ENCODE assay signal across 26 cellular contexts in genomic region chr15:37037256-37037655, GRCh38.
"Had no signal": no experiment of that assay in that cellular context is flagged by ENCODE, and none has a peak within 500 bp of the region (broad histone marks: within the 10 kb centered on the region; RNA-seq: fewer than 3 reads in every experiment).

No MANE protein-coding gene starts in this region.

- H3K4me3 ChIP-seq: ascending aorta, body of pancreas, SJSA1 had no signal

- ATAC-seq: activated naive CD4-positive, alpha-beta T cell treated with anti-CD3 and anti-CD28 coated beads, Interleukin-2, amount 50 U/mL, for 72 hours; activated naive CD8-positive, alpha-beta T cell treated with anti-CD3 and anti-CD28 coated beads, Interleukin-2, amount 50 U/mL, for 24 hours; activated T-cell treated with anti-CD3 and anti-CD28 coated beads, Interleukin-2, amount 50 U/mL, for 4 hours; body of pancreas; Panc1; T-helper 17 cell had no signal

- H3K27me3 Mint-ChIP-seq: activated CD4-positive, alpha-beta memory T cell treated with anti-CD3 and anti-CD28 coated beads for 36 hours; activated CD4-positive, alpha-beta T cell treated with anti-CD3 and anti-CD28 coated beads, Interleukin-2, amount 10 ng/mL, durations not matched to agents 7 days and 5 days; activated naive CD8-positive, alpha-beta T cell treated with anti-CD3 and anti-CD28 coated beads, Interleukin-2, amount 50 U/mL, for 24 hours had no signal

- H3K36me3 Mint-ChIP-seq: activated CD4-positive, alpha-beta memory T cell treated with anti-CD3 and anti-CD28 coated beads for 36 hours; activated naive CD4-positive, alpha-beta T cell treated with anti-CD3 and anti-CD28 coated beads, Interleukin-2, amount 50 U/mL, for 72 hours had no signal

- H3K36me3 ChIP-seq: SJSA1 had no signal

- DNase-seq: activated CD4-positive, alpha-beta memory T cell treated with anti-CD3 and anti-CD28 coated beads for 36 hours; activated CD4-positive, alpha-beta T cell treated with anti-CD3 and anti-CD28 coated beads, Interleukin-2, amount 10 ng/mL, durations not matched to agents 7 days and 5 days; activated CD4-positive, CD25-positive, alpha-beta regulatory T cell; activated CD8-positive, alpha-beta memory T cell treated with anti-CD3 and anti-CD28 coated beads for 24 hours; activated effector memory CD4-positive, alpha-beta T cell treated with anti-CD3 and anti-CD28 coated beads, Interleukin-2, amount 50 U/mL, for 16 hours; activated naive CD4-positive, alpha-beta T cell treated with Interleukin-2 at 50 U/mL for 16 hours; activated naive CD8-positive, alpha-beta T cell treated with anti-CD3 and anti-CD28 coated beads, Interleukin-2, amount 50 U/mL, for 24 hours; activated T-cell treated with anti-CD3 and anti-CD28 coated beads, Interleukin-2, amount 50 U/mL, for 4 hours; amniotic stem cell; body of pancreas; cerebellar nuclear complex; MM.1S; NCI-H1105 treated with DMSO at 0.1 percent for 48 hours; NCI-H1436 treated with DMSO at 0.1 percent for 48 hours; NCI-H187; NCI-H446 treated with DMSO at 0.1 percent for 48 hours; NCI-H748 treated with DMSO at 0.1 percent for 48 hours; OCI-M1; RPMI8226; SHP77; T-helper 17 cell; T-helper 9 cell had no signal

- H3K27ac Mint-ChIP-seq: activated CD4-positive, alpha-beta memory T cell treated with anti-CD3 and anti-CD28 coated beads for 36 hours; activated CD4-positive, alpha-beta T cell treated with anti-CD3 and anti-CD28 coated beads, Interleukin-2, amount 10 ng/mL, durations not matched to agents 7 days and 5 days; activated naive CD4-positive, alpha-beta T cell treated with anti-CD3 and anti-CD28 coated beads, Interleukin-2, amount 50 U/mL, for 72 hours; activated naive CD8-positive, alpha-beta T cell treated with anti-CD3 and anti-CD28 coated beads, Interleukin-2, amount 50 U/mL, for 24 hours; T-helper 17 cell had no signal

- H3K4me3 Mint-ChIP-seq: activated CD4-positive, alpha-beta memory T cell treated with anti-CD3 and anti-CD28 coated beads for 36 hours; activated CD4-positive, alpha-beta T cell treated with anti-CD3 and anti-CD28 coated beads, Interleukin-2, amount 10 ng/mL, durations not matched to agents 7 days and 5 days; activated naive CD8-positive, alpha-beta T cell treated with anti-CD3 and anti-CD28 coated beads, Interleukin-2, amount 50 U/mL, for 24 hours; activated T-cell treated with anti-CD3 and anti-CD28 coated beads, Interleukin-2, amount 50 U/mL, for 4 hours; T-helper 17 cell had no signal

- H3K9me3 Mint-ChIP-seq: activated CD4-positive, alpha-beta memory T cell treated with anti-CD3 and anti-CD28 coated beads for 36 hours; activated CD4-positive, alpha-beta T cell treated with anti-CD3 and anti-CD28 coated beads, Interleukin-2, amount 10 ng/mL, durations not matched to agents 7 days and 5 days; activated naive CD4-positive, alpha-beta T cell treated with anti-CD3 and anti-CD28 coated beads, Interleukin-2, amount 50 U/mL, for 72 hours; activated naive CD8-positive, alpha-beta T cell treated with anti-CD3 and anti-CD28 coated beads, Interleukin-2, amount 50 U/mL, for 24 hours; activated T-cell treated with anti-CD3 and anti-CD28 coated beads, Interleukin-2, amount 50 U/mL, for 4 hours had no signal

- H3K9me3 ChIP-seq: ascending aorta, body of pancreas, SJSA1 had no signal

- H3K27ac ChIP-seq: ascending aorta, body of pancreas, SJSA1 had no signal

- H3K4me1 Mint-ChIP-seq: activated CD4-positive, alpha-beta T cell treated with anti-CD3 and anti-CD28 coated beads, Interleukin-2, amount 10 ng/mL, durations not matched to agents 7 days and 5 days; activated naive CD8-positive, alpha-beta T cell treated with anti-CD3 and anti-CD28 coated beads, Interleukin-2, amount 50 U/mL, for 24 hours; T-helper 17 cell had no signal

- H3K27me3 ChIP-seq: ascending aorta, body of pancreas, SJSA1 had no signal

- H3K4me1 ChIP-seq: ascending aorta, body of pancreas, SJSA1 had no signal
